Comparison of ENCODE assay signal across 10 cellular contexts in the genomic region with DNA sequence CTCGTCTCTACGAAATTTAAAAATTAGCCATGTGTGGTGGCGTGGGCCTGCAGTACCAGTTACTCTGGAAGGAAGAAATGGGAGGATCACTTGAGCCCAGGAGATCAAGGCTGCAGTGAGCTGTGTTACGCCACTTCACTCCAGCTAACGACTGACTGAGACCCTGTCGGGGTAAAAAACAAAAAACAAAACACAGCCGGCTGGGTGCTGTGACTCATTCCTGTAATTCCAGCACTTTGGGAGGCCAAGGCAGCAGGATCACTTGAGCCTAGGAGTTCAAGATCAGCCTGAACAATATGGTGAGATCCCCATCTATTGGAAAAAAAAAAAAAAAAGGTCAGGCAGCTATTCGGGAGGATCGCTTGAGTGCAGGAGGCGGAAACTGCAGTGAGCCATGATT. TPM values are rescaled to one million over a fixed set of nuclear protein-coding genes. Genes with fewer than 3 reads are reported as not detected.
DNase-seq lines count a peak whose midpoint lies in the region; ATAC-seq and TF ChIP-seq lines count a peak whose summit lies in the region.
"Had no signal": no experiment of that assay in that cellular context is flagged by ENCODE, and none has a peak within 500 bp of the region (broad histone marks: within the 10 kb centered on the region; RNA-seq: fewer than 3 reads in every experiment).

No MANE protein-coding gene starts in this region.

- no peaks in the 10 kb centered on the region for H3K9me3 Mint-ChIP-seq in activated naive CD4-positive, alpha-beta T cell treated with anti-CD3 and anti-CD28 coated beads, Interleukin-2, amount 10 ng/mL, durations not matched to agents 7 days and 5 days
- H3K9me3 Mint-ChIP-seq in activated B cell treated with CpG ODN at 0.5 μM for 24 hours = no peaks in the 10 kb centered on the region
- H3K9me3 Mint-ChIP-seq in stimulated activated naive CD8-positive, alpha-beta T cell treated with anti-CD3 and anti-CD28 coated beads, Interleukin-15, amount 100 ng/mL, for 72 hours = no peaks in the 10 kb centered on the region

- TF ChIP-seq CTCF in activated B cell treated with CpG ODN at 0.5 μM for 24 hours (IDR thresholded peaks at IDR 0.05) = no peak
- TF ChIP-seq CTCF in foreskin keratinocyte (conservative IDR thresholded peaks at IDR 0.05) = no peak
- TF ChIP-seq CTCF in GM10266 (IDR thresholded peaks at IDR 0.05; ENCODE audit: control insufficient read depth, insufficient read depth, low read depth, missing control alignments) = no peak

- peak overlapping the region; percentile 84 for H3K4me3 Mint-ChIP-seq in activated naive CD4-positive, alpha-beta T cell treated with anti-CD3 and anti-CD28 coated beads, Interleukin-2, amount 10 ng/mL, durations not matched to agents 7 days and 5 days
- peak overlapping the region; percentile 11 for H3K4me3 Mint-ChIP-seq in activated B cell treated with CpG ODN at 0.5 μM for 24 hours
- H3K4me3 Mint-ChIP-seq in stimulated activated naive CD8-positive, alpha-beta T cell treated with anti-CD3 and anti-CD28 coated beads, Interleukin-15, amount 100 ng/mL, for 72 hours = peak overlapping the region; percentile 92 to 98

- ATAC-seq in activated B cell treated with CpG ODN at 0.5 μM for 24 hours (ENCODE audit: low read depth) (no peak), foreskin keratinocyte (no peak)
- ATAC-seq in stimulated activated naive CD8-positive, alpha-beta T cell treated with anti-CD3 and anti-CD28 coated beads, Interleukin-15, amount 100 ng/mL, for 72 hours = no peak
- ATAC-seq: left colon had no signal

- peaks cover 16% of the 10 kb centered on the region for H3K4me1 ChIP-seq in foreskin keratinocyte

- DNase-seq in activated naive CD4-positive, alpha-beta T cell treated with anti-CD3 and anti-CD28 coated beads, Interleukin-2, amount 10 ng/mL, durations not matched to agents 7 days and 5 days = no peak
- no peak for DNase-seq in activated naive CD4-positive, alpha-beta T cell treated with Interleukin-2 at 50 U/mL for 16 hours
- DNase-seq in activated B cell treated with CpG ODN at 0.5 μM for 24 hours (no peak), foreskin keratinocyte (no peak), GM10266 (ENCODE audit: extremely low spot score) (no peak), T-helper 9 cell (no peak), A172 (ENCODE audit: low spot score) (no peak)
- DNase-seq in stimulated activated naive CD8-positive, alpha-beta T cell treated with anti-CD3 and anti-CD28 coated beads, Interleukin-15, amount 100 ng/mL, for 72 hours = no peak
- DNase-seq: left colon; stimulated activated CD4-positive, alpha-beta T cell treated with anti-CD3 and anti-CD28 coated beads, Interleukin-2, amount 100 ng/mL, for 48 hours had no signal

- no peaks in the 10 kb centered on the region for H3K27me3 ChIP-seq in foreskin keratinocyte

- peak overlapping the region; percentile 29 for H3K27ac ChIP-seq in foreskin keratinocyte

- intact Hi-C loops in activated B cell treated with CpG ODN at 0.5 μM for 24 hours (cut with micrococcal nuclease) = no loop called here

- CTCF ChIA-PET in activated naive CD4-positive, alpha-beta T cell treated with anti-CD3 and anti-CD28 coated beads, Interleukin-2, amount 10 ng/mL, durations not matched to agents 7 days and 5 days (lab: Charles Lee) = interaction anchor here (1.0 to 1.4 kb wide), 3 partner anchors 34 to 357 kb away, joined by 3 to 4 read pairs (median 4); no protein-coding TSS in a partner anchor
- CTCF ChIA-PET in activated B cell treated with CpG ODN at 0.5 μM for 24 hours (lab: Charles Lee) = interaction anchor here (1.2 kb wide), 1 partner anchor 34 kb away, joined by 4 read pairs; no protein-coding TSS in a partner anchor

- H3K36me3 Mint-ChIP-seq in activated naive CD4-positive, alpha-beta T cell treated with anti-CD3 and anti-CD28 coated beads, Interleukin-2, amount 10 ng/mL, durations not matched to agents 7 days and 5 days = peaks cover 35% of the 10 kb centered on the region
- H3K36me3 Mint-ChIP-seq in activated B cell treated with CpG ODN at 0.5 μM for 24 hours (ENCODE audit: low read depth) = peaks cover 47% of the 10 kb centered on the region

- H3K27me3 Mint-ChIP-seq in activated naive CD4-positive, alpha-beta T cell treated with anti-CD3 and anti-CD28 coated beads, Interleukin-2, amount 10 ng/mL, durations not matched to agents 7 days and 5 days = peaks cover 8% of the 10 kb centered on the region
- no peaks in the 10 kb centered on the region for H3K27me3 Mint-ChIP-seq in activated B cell treated with CpG ODN at 0.5 μM for 24 hours
- H3K27me3 Mint-ChIP-seq in stimulated activated naive CD8-positive, alpha-beta T cell treated with anti-CD3 and anti-CD28 coated beads, Interleukin-15, amount 100 ng/mL, for 72 hours = peaks cover 7% of the 10 kb centered on the region

- no peak overlapping the region for H3K27ac Mint-ChIP-seq in activated naive CD4-positive, alpha-beta T cell treated with anti-CD3 and anti-CD28 coated beads, Interleukin-2, amount 10 ng/mL, durations not matched to agents 7 days and 5 days
- no peak overlapping the region for H3K27ac Mint-ChIP-seq in activated B cell treated with CpG ODN at 0.5 μM for 24 hours
- H3K27ac Mint-ChIP-seq in stimulated activated naive CD8-positive, alpha-beta T cell treated with anti-CD3 and anti-CD28 coated beads, Interleukin-15, amount 100 ng/mL, for 72 hours = no peak overlapping the region

- POLR2A ChIA-PET in activated B cell treated with CpG ODN at 0.5 μM for 24 hours (lab: Charles Lee) = interaction anchor here (0.6 to 5.2 kb wide), 3 partner anchors 33 to 1422 kb away, joined by 3 to 79 read pairs (median 37); a partner anchor contains a TSS

- peaks cover 50% of the 10 kb centered on the region for H3K4me1 Mint-ChIP-seq in activated naive CD4-positive, alpha-beta T cell treated with anti-CD3 and anti-CD28 coated beads, Interleukin-2, amount 10 ng/mL, durations not matched to agents 7 days and 5 days
- peaks cover 46% of the 10 kb centered on the region for H3K4me1 Mint-ChIP-seq in activated B cell treated with CpG ODN at 0.5 μM for 24 hours
- peaks cover 42% of the 10 kb centered on the region for H3K4me1 Mint-ChIP-seq in stimulated activated naive CD8-positive, alpha-beta T cell treated with anti-CD3 and anti-CD28 coated beads, Interleukin-15, amount 100 ng/mL, for 72 hours

RNA-seq across cellular contexts. Expression of a gene that starts 2.4 kb away (rescaled TPM):
- total RNA-seq in activated B cell treated with CpG ODN at 0.5 μM for 24 hours (71.3 and 78.7 TPM in 2 replicates), foreskin keratinocyte (107 and 113 TPM in 2 replicates)
- 41.2 and 42.8 TPM in 2 replicates for polyA plus RNA-seq in foreskin keratinocyte
- 84.3 and 91.6 TPM in 2 replicates for total RNA-seq in A172 (2014; rRNA removed; shearing (Covaris generic))

RNA-seq across cellular contexts. Expression of a gene that starts 32.0 kb away (rescaled TPM):
- 96.7 and 115 TPM in 2 replicates for total RNA-seq in activated B cell treated with CpG ODN at 0.5 μM for 24 hours
- 8.3 and 10.5 TPM in 2 replicates for total RNA-seq in foreskin keratinocyte
- polyA plus RNA-seq in foreskin keratinocyte = 8.1 and 8.3 TPM in 2 replicates
- 3.1 and 3.6 TPM in 2 replicates for total RNA-seq in A172 (2014; rRNA removed; shearing (Covaris generic))

RNA-seq across cellular contexts. Expression of a gene that starts 48.3 kb away (rescaled TPM):
- total RNA-seq in activated B cell treated with CpG ODN at 0.5 μM for 24 hours (75.0 and 88.4 TPM in 2 replicates), foreskin keratinocyte (16.4 and 17.2 TPM in 2 replicates)
- polyA plus RNA-seq in foreskin keratinocyte = 5.9 and 6.8 TPM in 2 replicates
- total RNA-seq in A172 (2014; rRNA removed; shearing (Covaris generic)) = 4.1 and 6.9 TPM in 2 replicates

RNA-seq across cellular contexts. Expression of a gene that starts 52.6 kb away (rescaled TPM):
- total RNA-seq in activated B cell treated with CpG ODN at 0.5 μM for 24 hours (14.2 and 17.9 TPM in 2 replicates), foreskin keratinocyte (12.3 and 12.7 TPM in 2 replicates)
- 16.2 and 19.0 TPM in 2 replicates for polyA plus RNA-seq in foreskin keratinocyte
- total RNA-seq in A172 (2014; rRNA removed; shearing (Covaris generic)) = 48.3 and 102 TPM in 2 replicates

Comparison
In these comparisons a context has a peak if more than half of its experiments do, and no peak if none do; other contexts are left out.
1. H3K4me3 Mint-ChIP-seq: peak in every context shown above with its lines; median percentile 95 in stimulated activated naive CD8-positive, alpha-beta T cell treated with anti-CD3 and anti-CD28 coated beads, Interleukin-15, amount 100 ng/mL, for 72 hours; 84 in activated naive CD4-positive, alpha-beta T cell treated with anti-CD3 and anti-CD28 coated beads, Interleukin-2, amount 10 ng/mL, durations not matched to agents 7 days and 5 days; 11 in activated B cell treated with CpG ODN at 0.5 μM for 24 hours.